In the genomic region with DNA sequence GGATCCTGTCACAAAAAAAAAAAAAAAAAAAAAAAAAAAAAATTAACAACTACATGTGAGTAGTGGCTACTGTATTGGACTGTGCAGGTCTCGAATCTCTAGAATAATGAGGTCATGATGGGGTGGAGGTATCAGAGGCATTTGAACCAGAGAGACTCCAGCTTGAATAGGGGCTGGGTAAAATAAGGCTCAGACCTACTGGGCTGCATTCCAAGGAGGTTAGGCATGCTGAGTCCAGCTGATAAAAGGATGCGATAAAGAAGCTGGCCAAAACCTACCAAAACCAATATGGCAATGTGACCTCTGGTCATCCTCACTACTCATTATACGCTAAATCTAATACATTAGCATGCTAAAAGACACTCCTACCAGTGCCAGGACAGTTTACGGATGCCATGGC, we compare ENCODE assay signal across 23 cellular contexts.
"Had no signal": no experiment of that assay in that cellular context is flagged by ENCODE, and none has a peak within 500 bp of the region (broad histone marks: within the 10 kb centered on the region; RNA-seq: fewer than 3 reads in every experiment).

No MANE protein-coding gene starts in this region.

- H3K27me3 ChIP-seq: ascending aorta, brain microvascular endothelial cell, dorsolateral prefrontal cortex, gastroesophageal sphincter, right lobe of liver, thyroid gland had no signal

- H3K4me2 ChIP-seq: neural progenitor cell had no signal

- H2AFZ ChIP-seq: neural progenitor cell had no signal

- H3K4me3 ChIP-seq: ascending aorta, colonic mucosa, dorsolateral prefrontal cortex, gastroesophageal sphincter, heart left ventricle, lower lobe of right lung, neural progenitor cell, right lobe of liver, skin epidermis, thyroid gland had no signal

- H3K4me1 ChIP-seq: colonic mucosa had no signal

- H3K9ac ChIP-seq: neural progenitor cell had no signal

- ATAC-seq: activated CD8-positive, alpha-beta memory T cell treated with anti-CD3 and anti-CD28 coated beads, Interleukin-2, amount 10 ng/mL, durations not matched to agents 7 days and 5 days; activated CD8-positive, alpha-beta T cell treated with anti-CD3 and anti-CD28 coated beads for 36 hours; activated naive CD4-positive, alpha-beta T cell treated with anti-CD3 and anti-CD28 coated beads, Interleukin-2, amount 50 U/mL, for 72 hours; activated T-helper 17 cell treated with anti-CD3 and anti-CD28 coated beads, Interleukin-2, amount 50 U/mL, for 72 hours; gastroesophageal sphincter; heart left ventricle; lower lobe of right lung; naive thymus-derived CD4-positive, alpha-beta T cell; right lobe of liver; T-helper 17 cell had no signal

- DNase-seq: activated CD4-positive, alpha-beta T cell treated with anti-CD3 and anti-CD28 coated beads, Interleukin-2, amount 10 ng/mL, durations not matched to agents 7 days and 5 days; activated CD4-positive, CD25-positive, alpha-beta regulatory T cell treated with anti-CD3 and anti-CD28 coated beads, Interleukin-2, amount 50 U/mL, for 72 hours; activated CD8-positive, alpha-beta memory T cell treated with anti-CD3 and anti-CD28 coated beads, Interleukin-2, amount 10 ng/mL, durations not matched to agents 7 days and 5 days; activated CD8-positive, alpha-beta T cell treated with anti-CD3 and anti-CD28 coated beads for 36 hours; brain microvascular endothelial cell; central memory CD4-positive, alpha-beta T cell; colonic mucosa; dorsolateral prefrontal cortex; heart left ventricle; lower lobe of right lung; naive thymus-derived CD4-positive, alpha-beta T cell; right lobe of liver; stimulated activated CD4-positive, alpha-beta T cell treated with anti-CD3 and anti-CD28 coated beads, Interleukin-1b, Interleukin-23, amount 100 ng/mL, for 48 hours; substantia nigra; T-helper 17 cell; thyroid gland; WERI-Rb-1 had no signal

- H3K9me3 ChIP-seq: ascending aorta, colonic mucosa, gastroesophageal sphincter, heart left ventricle, lower lobe of right lung, right lobe of liver, thyroid gland had no signal

- H3K36me3 ChIP-seq: ascending aorta, brain microvascular endothelial cell, colonic mucosa, gastroesophageal sphincter, heart left ventricle, lower lobe of right lung, neural progenitor cell, right lobe of liver, thyroid gland, WERI-Rb-1 had no signal

- H3K27ac ChIP-seq: ascending aorta, brain microvascular endothelial cell, colonic mucosa, dorsolateral prefrontal cortex, gastroesophageal sphincter, heart left ventricle, lower lobe of right lung, neural progenitor cell, right lobe of liver, skin epidermis, thyroid gland, WERI-Rb-1 had no signal
